In the genomic region with DNA sequence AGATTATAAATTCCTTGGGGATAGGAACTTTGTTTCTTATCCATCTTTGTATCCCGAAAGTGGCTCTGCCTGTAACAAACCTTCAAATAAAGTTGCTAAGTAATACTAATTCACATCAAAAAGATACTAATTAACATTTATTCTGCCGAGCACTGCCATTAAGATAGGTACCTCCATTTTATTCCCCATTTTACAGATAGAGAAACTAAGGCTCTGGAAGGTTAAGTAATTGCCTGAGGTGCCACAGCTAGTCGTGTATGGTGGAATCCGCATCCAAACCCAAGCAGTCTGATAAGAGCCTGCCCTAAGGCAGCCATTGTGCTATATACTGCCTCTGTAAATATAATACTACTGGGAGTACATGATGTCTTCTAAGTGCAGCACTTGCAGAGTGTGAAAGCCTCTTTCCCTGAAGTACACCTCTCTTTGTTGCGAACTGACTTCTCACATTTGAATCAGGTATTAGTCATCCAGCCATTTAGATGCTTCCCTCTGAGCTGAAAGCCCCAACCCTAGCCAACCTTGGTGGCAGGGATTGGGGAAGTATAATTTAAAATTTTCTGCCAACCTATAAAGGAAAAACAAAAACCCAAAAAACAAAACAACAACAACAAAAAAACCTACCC, we compare ENCODE assay signal across 10 cellular contexts.
DNase-seq lines count a peak whose midpoint lies in the region; ATAC-seq, FAIRE-seq and TF ChIP-seq lines count a peak whose summit lies in the region.
"Had no signal": no experiment of that assay in that cellular context is flagged by ENCODE, and none has a peak within 500 bp of the region (broad histone marks: within the 10 kb centered on the region; RNA-seq: fewer than 3 reads in every experiment).

No MANE protein-coding gene starts in this region.

- H3K9ac ChIP-seq in HUES48 (ENCODE audit: low read depth, low read length): no peak overlapping the region

- TF ChIP-seq CTCF in C4-2B (conservative IDR thresholded peaks at IDR 0.05): no peak
- no peak for TF ChIP-seq CTCF in mesothelial cell of epicardium (IDR thresholded peaks at IDR 0.05; ENCODE audit: unreplicated experiment)
- TF ChIP-seq CTCF in GM13976 (IDR thresholded peaks at IDR 0.05; ENCODE audit: borderline replicate concordance, control extremely low read depth, extremely low read depth, insufficient read depth, missing control alignments): no peak

- no peaks in the 10 kb centered on the region for H3K27me3 ChIP-seq in HUES48 (ENCODE audit: control insufficient read depth, insufficient read depth, low read length)

- H3K27ac ChIP-seq in C4-2B: peak overlapping the region; percentile 89
- H3K27ac ChIP-seq in HUES48 (ENCODE audit: low read depth, low read length): peak overlapping the region; percentile 86

- DNase-seq in activated T-helper 2 cell treated with anti-CD3 and anti-CD28 coated beads, Interferon-gamma antibody, Interleukin-2, Interleukin-4, amounts not matched to agents 10 μg/mL and 5 μg/mL and 100 μg/mL, durations not matched to agents 14 hours and 24 hours and 36 hours (ENCODE audit: low spot score): no peak
- no peak for DNase-seq in mesothelial cell of epicardium (ENCODE audit: low spot score in 2 of 2, unreplicated experiment in 2 of 2)
- no peak for DNase-seq in GM13976 (ENCODE audit: low spot score)
- DNase-seq in MV-4-11 (lab: John Stamatoyannopoulos, UW): no peak
- no peak for DNase-seq in frontal cortex (ENCODE audit: low spot score in 2 of 2)
- DNase-seq: activated gamma-delta T cell treated with Interleukin-2 at 50 U/mL for 16 hours; stimulated activated naive CD4-positive, alpha-beta T cell treated with Interleukin-2 at 50 U/mL for 16 hours had no signal

- no peak overlapping the region for H3K4me3 ChIP-seq in HUES48 (ENCODE audit: low read depth, low read length)

- peak overlapping the region; percentile 84 for H3K27ac Mint-ChIP-seq in activated T-helper 2 cell treated with anti-CD3 and anti-CD28 coated beads, Interferon-gamma antibody, Interleukin-2, Interleukin-4, amounts not matched to agents 10 μg/mL and 5 μg/mL and 100 μg/mL, durations not matched to agents 14 hours and 24 hours and 36 hours
- H3K27ac Mint-ChIP-seq in mesothelial cell of epicardium: peak overlapping the region; percentile 94

- intact Hi-C loops in activated T-helper 2 cell treated with anti-CD3 and anti-CD28 coated beads, Interferon-gamma antibody, Interleukin-2, Interleukin-4, amounts not matched to agents 10 μg/mL and 5 μg/mL and 100 μg/mL, durations not matched to agents 14 hours and 24 hours and 36 hours (cut with micrococcal nuclease): no loop called here

- H3K27me3 Mint-ChIP-seq in activated T-helper 2 cell treated with anti-CD3 and anti-CD28 coated beads, Interferon-gamma antibody, Interleukin-2, Interleukin-4, amounts not matched to agents 10 μg/mL and 5 μg/mL and 100 μg/mL, durations not matched to agents 14 hours and 24 hours and 36 hours (ENCODE audit: low read depth): no peaks in the 10 kb centered on the region
- no peaks in the 10 kb centered on the region for H3K27me3 Mint-ChIP-seq in mesothelial cell of epicardium (ENCODE audit: low read depth)

- H3K9me3 ChIP-seq in HUES48 (ENCODE audit: control insufficient read depth, insufficient read depth, low read length): no peaks in the 10 kb centered on the region

- no peak for ATAC-seq in GM18873 (IDR thresholded peaks at IDR 0.05; ENCODE audit: low FRiP score, unreplicated experiment)

- in situ Hi-C loops in GM13976 (cut with MboI; ENCODE audit: low sequenced_read_pairs, unreplicated experiment): no loop called here

- FAIRE-seq in frontal cortex (lab: Jason Lieb, UNC): no peak

- H3K36me3 Mint-ChIP-seq in activated T-helper 2 cell treated with anti-CD3 and anti-CD28 coated beads, Interferon-gamma antibody, Interleukin-2, Interleukin-4, amounts not matched to agents 10 μg/mL and 5 μg/mL and 100 μg/mL, durations not matched to agents 14 hours and 24 hours and 36 hours (ENCODE audit: low read depth): no peaks in the 10 kb centered on the region
- no peaks in the 10 kb centered on the region for H3K36me3 Mint-ChIP-seq in mesothelial cell of epicardium

- H3K4me1 Mint-ChIP-seq in activated T-helper 2 cell treated with anti-CD3 and anti-CD28 coated beads, Interferon-gamma antibody, Interleukin-2, Interleukin-4, amounts not matched to agents 10 μg/mL and 5 μg/mL and 100 μg/mL, durations not matched to agents 14 hours and 24 hours and 36 hours (ENCODE audit: low read depth): peaks cover 51% of the 10 kb centered on the region
- peaks cover 67% of the 10 kb centered on the region for H3K4me1 Mint-ChIP-seq in mesothelial cell of epicardium

- no peaks in the 10 kb centered on the region for H3K36me3 ChIP-seq in HUES48 (ENCODE audit: control insufficient read depth, insufficient read depth, low read length)

- peaks cover 67% of the 10 kb centered on the region for H3K4me1 ChIP-seq in HUES48 (ENCODE audit: control insufficient read depth, insufficient read depth, low read length)

- no peaks in the 10 kb centered on the region for H3K9me3 Mint-ChIP-seq in activated T-helper 2 cell treated with anti-CD3 and anti-CD28 coated beads, Interferon-gamma antibody, Interleukin-2, Interleukin-4, amounts not matched to agents 10 μg/mL and 5 μg/mL and 100 μg/mL, durations not matched to agents 14 hours and 24 hours and 36 hours
- no peaks in the 10 kb centered on the region for H3K9me3 Mint-ChIP-seq in mesothelial cell of epicardium

- peak overlapping the region; percentile 34 for H3K4me3 Mint-ChIP-seq in activated T-helper 2 cell treated with anti-CD3 and anti-CD28 coated beads, Interferon-gamma antibody, Interleukin-2, Interleukin-4, amounts not matched to agents 10 μg/mL and 5 μg/mL and 100 μg/mL, durations not matched to agents 14 hours and 24 hours and 36 hours (ENCODE audit: low read depth)
- H3K4me3 Mint-ChIP-seq in mesothelial cell of epicardium: peak overlapping the region; percentile 11
